In the genomic region with DNA sequence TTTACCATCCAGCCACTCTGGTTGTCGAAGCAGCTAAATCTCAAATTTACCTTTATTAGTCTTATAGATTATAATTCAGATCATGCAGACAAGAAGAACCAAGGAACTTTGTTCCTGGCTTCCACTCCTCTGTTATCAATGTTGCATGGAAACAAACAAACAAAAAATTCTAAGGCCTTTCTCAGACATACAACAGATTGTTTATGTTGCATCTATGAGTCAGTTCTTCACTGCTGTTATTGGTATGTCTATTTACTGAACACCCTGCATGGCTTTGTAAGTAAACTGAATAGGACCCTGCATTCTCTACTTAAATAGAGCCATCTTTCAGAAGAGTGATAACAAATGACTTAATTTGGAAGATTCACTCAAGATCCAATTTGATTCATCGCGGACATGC, we compare ENCODE assay signal across 20 cellular contexts. TPM values are rescaled to one million over a fixed set of nuclear protein-coding genes. Genes with fewer than 3 reads are reported as not detected.
DNase-seq lines count a peak whose midpoint lies in the region; ATAC-seq and TF ChIP-seq lines count a peak whose summit lies in the region.
"Had no signal": no experiment of that assay in that cellular context is flagged by ENCODE, and none has a peak within 500 bp of the region (broad histone marks: within the 10 kb centered on the region; RNA-seq: fewer than 3 reads in every experiment).

No MANE protein-coding gene starts in this region.

- CTCF ChIA-PET in CD8-positive, alpha-beta T cell (lab: Charles Lee), result interaction anchor here (1.0 to 8.0 kb wide), 13 partner anchors 8 to 177 kb away, joined by 3 to 89 read pairs (median 6); no protein-coding TSS in a partner anchor

- no peak for ATAC-seq in CD8-positive, alpha-beta T cell
- no peak for ATAC-seq in natural killer cell treated with Interleukin-12 subunit alpha and Interleukin-12 subunit beta and Interleukin-15 and Interleukin-18, amount 100 ng/mL, for 72 hours
- no peak for ATAC-seq in GM18858 (IDR thresholded peaks at IDR 0.05; ENCODE audit: unreplicated experiment)
- ATAC-seq: esophagus mucosa, GM12878, heart left ventricle, sciatic nerve had no signal

- no peak for TF ChIP-seq CTCF in CD8-positive, alpha-beta T cell (IDR thresholded peaks at IDR 0.05)

- H3K27ac Mint-ChIP-seq in CD8-positive, alpha-beta T cell, result peak overlapping the region; percentile 94
- H3K27ac Mint-ChIP-seq in IgD-negative memory B cell, result peak overlapping the region; percentile 45 to 94 (median 85)
- H3K27ac Mint-ChIP-seq in activated T-helper 2 cell treated with anti-CD3 and anti-CD28 coated beads, Interferon-gamma antibody, Interleukin-2, Interleukin-4, amounts not matched to agents 10 μg/mL and 5 μg/mL and 100 μg/mL, durations not matched to agents 14 hours and 24 hours and 36 hours, result no peak overlapping the region
- H3K27ac Mint-ChIP-seq in natural killer cell treated with Interleukin-12 subunit alpha and Interleukin-12 subunit beta and Interleukin-15 and Interleukin-18, amount 100 ng/mL, for 72 hours, result peak overlapping the region; percentile 75 to 99

- H3K4me1 ChIP-seq in CD8-positive, alpha-beta T cell (ENCODE audit: insufficient read depth, low read length), result peaks cover 32% of the 10 kb centered on the region

- intact Hi-C loops in CD8-positive, alpha-beta T cell (cut with DNase I, micrococcal nuclease), result loop anchor here (1.0 to 5.0 kb wide), 3 partner anchors 45 to 66 kb away; no protein-coding TSS in a partner anchor
- intact Hi-C loops in activated T-helper 2 cell treated with anti-CD3 and anti-CD28 coated beads, Interferon-gamma antibody, Interleukin-2, Interleukin-4, amounts not matched to agents 10 μg/mL and 5 μg/mL and 100 μg/mL, durations not matched to agents 14 hours and 24 hours and 36 hours (cut with micrococcal nuclease), result no loop called here

- H3K9me3 Mint-ChIP-seq in CD8-positive, alpha-beta T cell, result no peaks in the 10 kb centered on the region
- no peaks in the 10 kb centered on the region for H3K9me3 Mint-ChIP-seq in IgD-negative memory B cell
- no peaks in the 10 kb centered on the region for H3K9me3 Mint-ChIP-seq in activated T-helper 2 cell treated with anti-CD3 and anti-CD28 coated beads, Interferon-gamma antibody, Interleukin-2, Interleukin-4, amounts not matched to agents 10 μg/mL and 5 μg/mL and 100 μg/mL, durations not matched to agents 14 hours and 24 hours and 36 hours
- no peaks in the 10 kb centered on the region for H3K9me3 Mint-ChIP-seq in natural killer cell treated with Interleukin-12 subunit alpha and Interleukin-12 subunit beta and Interleukin-15 and Interleukin-18, amount 100 ng/mL, for 72 hours
- H3K9me3 Mint-ChIP-seq: dendritic cell treated with granulocyte-macrophage colony-stimulating factor and Interleukin-4, amounts not matched to agents 40 ng/mL and 50 ng/mL, for 4 days had no signal

- POLR2A ChIA-PET in CD8-positive, alpha-beta T cell (lab: Charles Lee), result interaction anchor here (5.1 to 10.0 kb wide), 2 partner anchors 99 to 110 kb away, joined by 30 to 288 read pairs; no protein-coding TSS in a partner anchor

- H3K4me3 ChIP-seq in CD8-positive, alpha-beta T cell (ENCODE audit: low read depth, low read length), result no peak overlapping the region
- H3K4me3 ChIP-seq: tibial artery had no signal

- H3K27me3 Mint-ChIP-seq in CD8-positive, alpha-beta T cell (ENCODE audit: low read depth), result no peaks in the 10 kb centered on the region
- H3K27me3 Mint-ChIP-seq in IgD-negative memory B cell, result no peaks in the 10 kb centered on the region
- no peaks in the 10 kb centered on the region for H3K27me3 Mint-ChIP-seq in activated T-helper 2 cell treated with anti-CD3 and anti-CD28 coated beads, Interferon-gamma antibody, Interleukin-2, Interleukin-4, amounts not matched to agents 10 μg/mL and 5 μg/mL and 100 μg/mL, durations not matched to agents 14 hours and 24 hours and 36 hours (ENCODE audit: low read depth)
- no peaks in the 10 kb centered on the region for H3K27me3 Mint-ChIP-seq in natural killer cell treated with Interleukin-12 subunit alpha and Interleukin-12 subunit beta and Interleukin-15 and Interleukin-18, amount 100 ng/mL, for 72 hours

- H3K4me3 Mint-ChIP-seq in CD8-positive, alpha-beta T cell, result peak overlapping the region; percentile 84
- peak overlapping the region in 1 of 4 donors; percentile 89 for H3K4me3 Mint-ChIP-seq in IgD-negative memory B cell
- peak overlapping the region; percentile 78 for H3K4me3 Mint-ChIP-seq in activated T-helper 2 cell treated with anti-CD3 and anti-CD28 coated beads, Interferon-gamma antibody, Interleukin-2, Interleukin-4, amounts not matched to agents 10 μg/mL and 5 μg/mL and 100 μg/mL, durations not matched to agents 14 hours and 24 hours and 36 hours (ENCODE audit: low read depth)
- H3K4me3 Mint-ChIP-seq in natural killer cell treated with Interleukin-12 subunit alpha and Interleukin-12 subunit beta and Interleukin-15 and Interleukin-18, amount 100 ng/mL, for 72 hours, result no peak overlapping the region
- H3K4me3 Mint-ChIP-seq: dendritic cell treated with granulocyte-macrophage colony-stimulating factor and Interleukin-4, amounts not matched to agents 40 ng/mL and 50 ng/mL, for 4 days had no signal

- H3K36me3 ChIP-seq in CD8-positive, alpha-beta T cell (ENCODE audit: insufficient read depth, low read length), result no peaks in the 10 kb centered on the region
- H3K36me3 ChIP-seq: heart left ventricle, tibial artery had no signal

- DNase-seq in CD8-positive, alpha-beta T cell, result no peak
- DNase-seq in activated T-helper 2 cell treated with anti-CD3 and anti-CD28 coated beads, Interferon-gamma antibody, Interleukin-2, Interleukin-4, amounts not matched to agents 10 μg/mL and 5 μg/mL and 100 μg/mL, durations not matched to agents 14 hours and 24 hours and 36 hours (ENCODE audit: low spot score), result no peak
- DNase-seq in natural killer cell treated with Interleukin-12 subunit alpha and Interleukin-12 subunit beta and Interleukin-15 and Interleukin-18, amount 100 ng/mL, for 72 hours (ENCODE audit: low spot score), result no peak
- DNase-seq in dermis blood vessel endothelial cell (no peak), OCI-M2 (lab: John Stamatoyannopoulos, UW; ENCODE audit: unreplicated experiment) (no peak)
- no peak for DNase-seq in stimulated activated CD4-positive, alpha-beta T cell treated with anti-CD3 and anti-CD28 coated beads, Interleukin-1b, Interleukin-23, amount 100 ng/mL, for 48 hours
- DNase-seq: activated CD4-positive, CD25-positive, alpha-beta regulatory T cell; activated T-cell treated with anti-CD3 and anti-CD28 coated beads, Interleukin-2, amount 50 U/mL, for 1 hour; heart left ventricle; mammary epithelial cell; NCI-H1930; nucleus accumbens; stimulated activated CD4-positive, alpha-beta T cell treated with anti-CD3 and anti-CD28 coated beads, Interleukin-2, amount 100 ng/mL, for 48 hours; tibial artery had no signal

- peaks cover 19% of the 10 kb centered on the region for H3K36me3 Mint-ChIP-seq in CD8-positive, alpha-beta T cell
- no peaks in the 10 kb centered on the region for H3K36me3 Mint-ChIP-seq in IgD-negative memory B cell
- H3K36me3 Mint-ChIP-seq in activated T-helper 2 cell treated with anti-CD3 and anti-CD28 coated beads, Interferon-gamma antibody, Interleukin-2, Interleukin-4, amounts not matched to agents 10 μg/mL and 5 μg/mL and 100 μg/mL, durations not matched to agents 14 hours and 24 hours and 36 hours (ENCODE audit: low read depth), result peaks cover 10% of the 10 kb centered on the region
- H3K36me3 Mint-ChIP-seq in natural killer cell treated with Interleukin-12 subunit alpha and Interleukin-12 subunit beta and Interleukin-15 and Interleukin-18, amount 100 ng/mL, for 72 hours, result peaks cover 5% of the 10 kb centered on the region

- no peaks in the 10 kb centered on the region for H3K9me3 ChIP-seq in CD8-positive, alpha-beta T cell (ENCODE audit: low read length)
- H3K9me3 ChIP-seq: heart left ventricle, tibial artery had no signal

- peaks cover 67% of the 10 kb centered on the region for H3K4me1 Mint-ChIP-seq in CD8-positive, alpha-beta T cell (ENCODE audit: low read depth)
- peaks cover 4 to 20% (median 18%) of the 10 kb centered on the region in 3 donors for H3K4me1 Mint-ChIP-seq in IgD-negative memory B cell
- peaks cover 47% of the 10 kb centered on the region for H3K4me1 Mint-ChIP-seq in activated T-helper 2 cell treated with anti-CD3 and anti-CD28 coated beads, Interferon-gamma antibody, Interleukin-2, Interleukin-4, amounts not matched to agents 10 μg/mL and 5 μg/mL and 100 μg/mL, durations not matched to agents 14 hours and 24 hours and 36 hours (ENCODE audit: low read depth)
- H3K4me1 Mint-ChIP-seq in natural killer cell treated with Interleukin-12 subunit alpha and Interleukin-12 subunit beta and Interleukin-15 and Interleukin-18, amount 100 ng/mL, for 72 hours (ENCODE audit: low read depth in 2 of 2), result peaks cover 33 to 37% of the 10 kb centered on the region in 2 donors

- no peaks in the 10 kb centered on the region for H3K27me3 ChIP-seq in CD8-positive, alpha-beta T cell (ENCODE audit: insufficient read depth, low read length)
- H3K27me3 ChIP-seq: heart left ventricle, tibial artery had no signal

- peak overlapping the region; percentile 59 for H3K27ac ChIP-seq in CD8-positive, alpha-beta T cell (ENCODE audit: low read depth, low read length)
- H3K27ac ChIP-seq: heart left ventricle, tibial artery had no signal

RNA-seq across cellular contexts. Expression of gene ANKRD44, which starts 1.6 kb away (rescaled TPM):
- total RNA-seq in CD8-positive, alpha-beta T cell, result 100 to 1,000 TPM; 113 to 115 TPM
- polyA plus RNA-seq in IgD-negative memory B cell, result 91.6 TPM
- total RNA-seq in activated T-helper 2 cell treated with anti-CD3 and anti-CD28 coated beads, Interferon-gamma antibody, Interleukin-2, Interleukin-4, amounts not matched to agents 10 μg/mL and 5 μg/mL and 100 μg/mL, durations not matched to agents 14 hours and 24 hours and 36 hours, result 107 and 120 TPM in 2 replicates
- total RNA-seq in natural killer cell treated with Interleukin-12 subunit alpha and Interleukin-12 subunit beta and Interleukin-15 and Interleukin-18, amount 100 ng/mL, for 72 hours, result 100 to 1,000 TPM; 307 to 413 TPM
- 5.6 and 7.6 TPM in 2 replicates for total RNA-seq in dermis blood vessel endothelial cell

Comparison
In these comparisons a context has a peak if more than half of its experiments do, and no peak if none do; other contexts are left out.
1. RNA of gene ANKRD44, which starts 1.6 kb away (total RNA-seq): 307 to 413 TPM in natural killer cell treated with Interleukin-12 subunit alpha and Interleukin-12 subunit beta and Interleukin-15 and Interleukin-18, amount 100 ng/mL, for 72 hours, 107 to 120 TPM in activated T-helper 2 cell treated with anti-CD3 and anti-CD28 coated beads, Interferon-gamma antibody, Interleukin-2, Interleukin-4, amounts not matched to agents 10 μg/mL and 5 μg/mL and 100 μg/mL, durations not matched to agents 14 hours and 24 hours and 36 hours and 113 to 115 TPM in CD8-positive, alpha-beta T cell; 5.6 to 7.6 TPM in dermis blood vessel endothelial cell; every median in the first group is over 10 times any median in the second.